Comparison of ENCODE assay signal across 25 cellular contexts in genomic region chr20:50001784-50002311, GRCh38. TPM values are rescaled to one million over a fixed set of nuclear protein-coding genes. Genes with fewer than 3 reads are reported as not detected.
"Had no signal": no experiment of that assay in that cellular context is flagged by ENCODE, and none has a peak within 500 bp of the region (broad histone marks: within the 10 kb centered on the region; RNA-seq: fewer than 3 reads in every experiment).

No MANE protein-coding gene starts in this region.

- H3K4me3 Mint-ChIP-seq: activated CD4-positive, alpha-beta memory T cell treated with anti-CD3 and anti-CD28 coated beads for 36 hours; activated naive CD4-positive, alpha-beta T cell treated with anti-CD3 and anti-CD28 coated beads for 36 hours; activated T-cell treated with anti-CD3 and anti-CD28 coated beads, Interleukin-2, amount 50 U/mL, for 24 hours; memory B cell; naive B cell; neural progenitor cell; stimulated activated naive B cell treated with anti-CD40 and anti-IgM and Interleukin-4, amounts not matched to agents 10 μg/mL and 1 μg/mL and 100 μg/mL, for 72 hours had no signal

- H3K9me3 ChIP-seq: adrenal gland, breast epithelium, suprapubic skin, transverse colon, vagina had no signal

- ATAC-seq: left ventricle myocardium superior; sciatic nerve; stimulated activated naive B cell treated with anti-CD40 and anti-IgM and Interleukin-4, amounts not matched to agents 10 μg/mL and 1 μg/mL and 100 μg/mL, for 72 hours had no signal

- H3K36me3 Mint-ChIP-seq: activated CD4-positive, alpha-beta memory T cell treated with anti-CD3 and anti-CD28 coated beads for 36 hours; memory B cell; naive B cell; neural progenitor cell; stimulated activated naive B cell treated with anti-CD40 and anti-IgM and Interleukin-4, amounts not matched to agents 10 μg/mL and 1 μg/mL and 100 μg/mL, for 72 hours had no signal

- H3K27ac ChIP-seq: adrenal gland, breast epithelium, neural progenitor cell, parathyroid adenoma, suprapubic skin, transverse colon, vagina, WERI-Rb-1 had no signal

- DNase-seq: activated CD4-positive, alpha-beta memory T cell treated with anti-CD3 and anti-CD28 coated beads for 36 hours; activated naive CD4-positive, alpha-beta T cell treated with anti-CD3 and anti-CD28 coated beads for 36 hours; activated T-cell treated with anti-CD3 and anti-CD28 coated beads, Interleukin-2, amount 50 U/mL, for 24 hours; adrenal gland; cortex of kidney; head of caudate nucleus; kidney; left ventricle myocardium superior; naive B cell; stimulated activated CD4-positive, alpha-beta T cell treated with anti-CD3 and anti-CD28 coated beads, Interleukin-4, amount 100 ng/mL, for 1 hour; stimulated activated naive B cell treated with anti-CD40 and anti-IgM and Interleukin-4, amounts not matched to agents 10 μg/mL and 1 μg/mL and 100 μg/mL, for 72 hours; SW 1271; T-helper 2 cell; transverse colon; WERI-Rb-1 had no signal

- H3K79me2 ChIP-seq: parathyroid adenoma had no signal

- H3K4me2 ChIP-seq: neural progenitor cell, smooth muscle cell had no signal

- H3K9ac ChIP-seq: neural progenitor cell, parathyroid adenoma had no signal

- H3K27me3 ChIP-seq: adrenal gland, breast epithelium, neural progenitor cell, suprapubic skin, transverse colon, vagina had no signal

- H3K27ac Mint-ChIP-seq: activated CD4-positive, alpha-beta memory T cell treated with anti-CD3 and anti-CD28 coated beads for 36 hours; activated naive CD4-positive, alpha-beta T cell treated with anti-CD3 and anti-CD28 coated beads for 36 hours; activated T-cell treated with anti-CD3 and anti-CD28 coated beads, Interleukin-2, amount 50 U/mL, for 24 hours; memory B cell; naive B cell; neural progenitor cell; stimulated activated naive B cell treated with anti-CD40 and anti-IgM and Interleukin-4, amounts not matched to agents 10 μg/mL and 1 μg/mL and 100 μg/mL, for 72 hours had no signal

- H3K9me3 Mint-ChIP-seq: activated CD4-positive, alpha-beta memory T cell treated with anti-CD3 and anti-CD28 coated beads for 36 hours; activated naive CD4-positive, alpha-beta T cell treated with anti-CD3 and anti-CD28 coated beads for 36 hours; activated T-cell treated with anti-CD3 and anti-CD28 coated beads, Interleukin-2, amount 50 U/mL, for 24 hours; memory B cell; naive B cell; stimulated activated naive B cell treated with anti-CD40 and anti-IgM and Interleukin-4, amounts not matched to agents 10 μg/mL and 1 μg/mL and 100 μg/mL, for 72 hours had no signal

- H2AFZ ChIP-seq: neural progenitor cell, parathyroid adenoma had no signal

- FAIRE-seq: astrocyte, frontal cortex, kidney had no signal

- H3K4me3 ChIP-seq: adrenal gland, breast epithelium, neural progenitor cell, smooth muscle cell, suprapubic skin, transverse colon, vagina had no signal

- H3K4me1 ChIP-seq: adrenal gland, breast epithelium, neural progenitor cell, suprapubic skin, transverse colon, vagina had no signal

- H3K36me3 ChIP-seq: adrenal gland, breast epithelium, neural progenitor cell, suprapubic skin, transverse colon, vagina, WERI-Rb-1 had no signal

RNA-seq across cellular contexts. Expression of gene SNAI1, which starts 19.1 kb away (rescaled TPM):
- total RNA-seq: frontal cortex had no signal
